In genomic region chr19:53581871-53582279, GRCh38 we compare ENCODE assay signal across 1 cellular context.
TF ChIP-seq lines count a peak whose summit lies in the region.

No MANE protein-coding gene starts in this region.

TF ChIP-seq in HepG2, 621 proteins besides CTCF, POLR2A, EP300 and RAD21:
- TF ChIP-seq NFYC (CRISPR knock-in tag; IDR thresholded peaks at IDR 0.05) (no peak), TEAD3 (CRISPR knock-in tag; optimal IDR thresholded peaks at IDR 0.05; ENCODE audit: borderline replicate concordance) (peak; percentile 57), SMYD3 (CRISPR knock-in tag; IDR thresholded peaks at IDR 0.05) (no peak), ZNF687 (CRISPR knock-in tag; IDR thresholded peaks at IDR 0.05) (peak; percentile 53; the same call in 1 of the 2 replicates), MTA1 (CRISPR knock-in tag; IDR thresholded peaks at IDR 0.05; ENCODE audit: borderline replicate concordance) (peak; percentile 40; the same call in 1 of the 2 replicates)
